ENCODE assay signal across 1 cellular context in genomic region chr7:130490888-130491771, GRCh38.
TF ChIP-seq lines count a peak whose summit lies in the region.

No MANE protein-coding gene starts in this region.

TF ChIP-seq in WTC11, 78 proteins besides CTCF, POLR2A, EP300 and RAD21 (continued from another document):
- TF ChIP-seq ZNF416 (CRISPR knock-in tag; IDR thresholded peaks at IDR 0.05) (no peak), MAX (CRISPR knock-in tag; IDR thresholded peaks at IDR 0.05) (peak; percentile 46; the same call in 1 of the 2 replicates), FOXP1 (CRISPR knock-in tag; IDR thresholded peaks at IDR 0.05; ENCODE audit: borderline replicate concordance) (no peak), SMAD3 (CRISPR knock-in tag; IDR thresholded peaks at IDR 0.05; ENCODE audit: borderline replicate concordance) (peak; percentile 36; the same call in 1 of the 2 replicates)
